In the genomic region with DNA sequence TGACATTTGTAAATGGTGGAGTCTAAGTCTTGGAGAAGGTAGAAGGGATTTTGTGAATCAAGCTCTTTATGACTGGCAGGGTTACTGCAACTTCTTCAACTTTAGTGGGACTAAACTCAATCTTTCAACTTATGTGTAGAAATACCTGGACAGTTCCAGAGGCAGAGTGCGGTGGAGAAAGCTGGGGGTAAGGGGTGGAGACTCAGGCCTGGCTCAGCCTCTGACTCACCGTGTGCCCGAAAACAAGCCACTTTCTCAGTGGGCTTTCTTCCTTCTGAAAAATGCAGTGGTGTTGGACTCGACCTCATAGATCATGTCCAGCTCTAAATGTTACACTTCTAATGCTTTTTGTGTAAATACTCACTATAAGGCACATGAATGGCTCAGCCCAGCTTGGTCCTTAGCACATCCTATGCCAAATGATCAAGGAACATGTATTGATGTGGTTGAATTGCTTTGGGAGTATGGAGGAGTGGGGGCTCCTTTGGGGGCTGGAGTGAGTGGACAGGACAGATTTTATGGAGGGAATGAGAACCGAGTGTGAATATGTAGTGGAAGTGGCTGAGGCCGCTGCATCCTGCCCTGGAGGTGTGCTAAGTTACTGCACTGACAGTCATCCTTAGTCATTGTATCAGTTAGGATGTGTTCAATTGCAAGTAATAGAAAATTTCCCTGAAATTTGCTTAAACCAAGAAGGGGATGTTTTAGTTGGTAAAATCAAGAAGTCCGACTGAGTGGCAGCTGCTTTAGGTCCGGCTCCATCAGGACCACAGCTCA, we compare ENCODE assay signal across 18 cellular contexts. TPM values are rescaled to one million over a fixed set of nuclear protein-coding genes. Genes with fewer than 3 reads are reported as not detected.
"Had no signal": no experiment of that assay in that cellular context is flagged by ENCODE, and none has a peak within 500 bp of the region (broad histone marks: within the 10 kb centered on the region; RNA-seq: fewer than 3 reads in every experiment).

No MANE protein-coding gene starts in this region.

- H3K4me1 ChIP-seq: left ventricle myocardium inferior, prostate gland, upper lobe of left lung had no signal

- H3K27me3 ChIP-seq: ovary, upper lobe of left lung had no signal

- ATAC-seq: stimulated activated naive CD8-positive, alpha-beta T cell treated with anti-CD3 and anti-CD28 coated beads, Interleukin-15, Interleukin-2, amounts not matched to agents 100 U/mL and 50 U/mL, for 24 hours had no signal

- H3K9me3 ChIP-seq: left ventricle myocardium inferior, neutrophil, ovary, prostate gland, upper lobe of left lung had no signal

- H3K27ac ChIP-seq: dorsolateral prefrontal cortex, epithelial cell of prostate, left ventricle myocardium inferior, neutrophil, ovary, prostate gland, upper lobe of left lung, WERI-Rb-1 had no signal

- DNase-seq: activated CD4-positive, alpha-beta T cell treated with anti-CD3 and anti-CD28 coated beads, Interleukin-2, amount 50 U/mL, for 1 hour; activated CD4-positive, CD25-positive, alpha-beta regulatory T cell treated with anti-CD3 and anti-CD28 coated beads, Interleukin-2, amount 50 U/mL, for 72 hours; activated gamma-delta T cell treated with Interleukin-2 at 50 U/mL for 16 hours; activated T-cell treated with anti-CD3 and anti-CD28 coated beads, Interleukin-2, amount 50 U/mL, for 1 hour; aorta; dorsolateral prefrontal cortex; foreskin fibroblast; left ventricle myocardium inferior; ovary; stimulated activated CD4-positive, alpha-beta T cell treated with anti-CD3 and anti-CD28 coated beads, Interleukin-4, amount 100 ng/mL, for 1 hour; stimulated activated naive CD8-positive, alpha-beta T cell treated with anti-CD3 and anti-CD28 coated beads, Interleukin-15, Interleukin-2, amounts not matched to agents 100 U/mL and 50 U/mL, for 24 hours; upper lobe of left lung; WERI-Rb-1 had no signal

- H3K4me3 ChIP-seq: dorsolateral prefrontal cortex, left ventricle myocardium inferior, ovary, prostate gland, upper lobe of left lung had no signal

- FAIRE-seq: colon had no signal

- H3K36me3 ChIP-seq: left ventricle myocardium inferior, neutrophil, ovary, prostate gland, upper lobe of left lung, WERI-Rb-1 had no signal

RNA-seq across cellular contexts. Expression of a gene that starts 32.2 kb away (rescaled TPM):
- total RNA-seq: T-helper 2 cell treated with Interferon-gamma antibody and Interleukin-4, amounts not matched to agents 100 ng/mL and 5 ng/mL, for 36 hours had no signal
